Comparison of ENCODE assay signal across 31 cellular contexts in genomic region chr9:129354498-129354897, GRCh38.
"Had no signal": no experiment of that assay in that cellular context is flagged by ENCODE, and none has a peak within 500 bp of the region (broad histone marks: within the 10 kb centered on the region; RNA-seq: fewer than 3 reads in every experiment).

No MANE protein-coding gene starts in this region.

- H3K9me3 ChIP-seq: pancreas, prostate gland had no signal

- H3K4me3 Mint-ChIP-seq: activated CD4-positive, alpha-beta T cell treated with anti-CD3 and anti-CD28 coated beads for 36 hours; activated naive CD4-positive, alpha-beta T cell treated with anti-CD3 and anti-CD28 coated beads for 36 hours; activated naive CD8-positive, alpha-beta T cell treated with anti-CD3 and anti-CD28 coated beads for 36 hours; endodermal cell; immature natural killer cell; memory B cell; natural killer cell treated with Interleukin-12 subunit alpha and Interleukin-12 subunit beta and Interleukin-15 and Interleukin-18, amount 100 ng/mL, for 72 hours; stimulated activated effector memory CD8-positive, alpha-beta T cell treated with anti-CD3 and anti-CD28 coated beads, Interleukin-12 subunit alpha, Interleukin-12 subunit beta, amount 100 ng/mL, for 72 hours; stimulated activated naive CD8-positive, alpha-beta T cell treated with anti-CD3 and anti-CD28 coated beads, Interleukin-15, amount 100 ng/mL, for 72 hours; T-helper 2 cell treated with Interferon-gamma antibody and Interleukin-4, amounts not matched to agents 5 μg/mL and 100 μg/mL, for 36 hours had no signal

- H3K27me3 Mint-ChIP-seq: stimulated activated naive CD8-positive, alpha-beta T cell treated with anti-CD3 and anti-CD28 coated beads, Interleukin-15, amount 100 ng/mL, for 72 hours had no signal

- H3K27me3 ChIP-seq: adrenal gland, upper lobe of right lung had no signal

- DNase-seq: activated CD4-positive, alpha-beta T cell treated with anti-CD3 and anti-CD28 coated beads for 36 hours; activated CD4-positive, CD25-positive, alpha-beta regulatory T cell; activated effector memory CD4-positive, alpha-beta T cell treated with Interleukin-2 at 50 U/mL for 16 hours; activated naive CD4-positive, alpha-beta T cell treated with anti-CD3 and anti-CD28 coated beads for 36 hours; activated naive CD8-positive, alpha-beta T cell treated with anti-CD3 and anti-CD28 coated beads for 36 hours; activated T-cell treated with anti-CD3 and anti-CD28 coated beads for 4 hours; adrenal gland; aorta; body of pancreas; cortex of kidney; endodermal cell; foreskin keratinocyte; heart left ventricle; hypothalamus; immature natural killer cell; mucosa of descending colon; pancreas; retina; sigmoid colon; small intestine; stimulated activated CD4-positive, alpha-beta T cell treated with anti-CD3 and anti-CD28 coated beads, Interleukin-4, amount 100 ng/mL, for 24 hours; stimulated activated naive CD8-positive, alpha-beta T cell treated with anti-CD3 and anti-CD28 coated beads, Interleukin-15, amount 100 ng/mL, for 72 hours; substantia nigra; T-helper 1 cell; upper lobe of right lung had no signal

- ATAC-seq: activated CD4-positive, alpha-beta T cell treated with anti-CD3 and anti-CD28 coated beads for 36 hours; body of pancreas; esophagus mucosa; foreskin keratinocyte; heart left ventricle; mucosa of descending colon; natural killer cell treated with Interleukin-12 subunit alpha and Interleukin-12 subunit beta and Interleukin-15 and Interleukin-18, amount 100 ng/mL, for 72 hours; pancreas; stimulated activated effector memory CD8-positive, alpha-beta T cell treated with anti-CD3 and anti-CD28 coated beads, Interleukin-12 subunit alpha, Interleukin-12 subunit beta, amount 100 ng/mL, for 72 hours; stimulated activated naive CD8-positive, alpha-beta T cell treated with anti-CD3 and anti-CD28 coated beads, Interleukin-15, amount 100 ng/mL, for 72 hours; upper lobe of right lung had no signal

- H3K4me3 ChIP-seq: adrenal gland, body of pancreas, heart left ventricle, mucosa of descending colon, pancreas, prostate gland, sigmoid colon, upper lobe of right lung had no signal

- H3K36me3 ChIP-seq: adrenal gland, heart left ventricle, pancreas, prostate gland, sigmoid colon, upper lobe of right lung had no signal

- H3K27ac ChIP-seq: body of pancreas, foreskin keratinocyte, pancreas, upper lobe of right lung had no signal

- H3K9me3 Mint-ChIP-seq: natural killer cell treated with Interleukin-12 subunit alpha and Interleukin-12 subunit beta and Interleukin-15 and Interleukin-18, amount 100 ng/mL, for 72 hours had no signal

- H3K36me3 Mint-ChIP-seq: activated naive CD8-positive, alpha-beta T cell treated with anti-CD3 and anti-CD28 coated beads for 36 hours; immature natural killer cell; memory B cell; natural killer cell treated with Interleukin-12 subunit alpha and Interleukin-12 subunit beta and Interleukin-15 and Interleukin-18, amount 100 ng/mL, for 72 hours; stimulated activated effector memory CD8-positive, alpha-beta T cell treated with anti-CD3 and anti-CD28 coated beads, Interleukin-12 subunit alpha, Interleukin-12 subunit beta, amount 100 ng/mL, for 72 hours had no signal

- H3K27ac Mint-ChIP-seq: activated CD4-positive, alpha-beta T cell treated with anti-CD3 and anti-CD28 coated beads for 36 hours; activated naive CD4-positive, alpha-beta T cell treated with anti-CD3 and anti-CD28 coated beads for 36 hours; activated naive CD8-positive, alpha-beta T cell treated with anti-CD3 and anti-CD28 coated beads for 36 hours; endodermal cell; immature natural killer cell; memory B cell; natural killer cell treated with Interleukin-12 subunit alpha and Interleukin-12 subunit beta and Interleukin-15 and Interleukin-18, amount 100 ng/mL, for 72 hours; stimulated activated effector memory CD8-positive, alpha-beta T cell treated with anti-CD3 and anti-CD28 coated beads, Interleukin-12 subunit alpha, Interleukin-12 subunit beta, amount 100 ng/mL, for 72 hours; stimulated activated naive CD8-positive, alpha-beta T cell treated with anti-CD3 and anti-CD28 coated beads, Interleukin-15, amount 100 ng/mL, for 72 hours; T-helper 2 cell treated with Interferon-gamma antibody and Interleukin-4, amounts not matched to agents 5 μg/mL and 100 μg/mL, for 36 hours had no signal

- H3K4me1 ChIP-seq: foreskin keratinocyte, pancreas had no signal
